Comparison of ENCODE assay signal across 9 cellular contexts in the genomic region with DNA sequence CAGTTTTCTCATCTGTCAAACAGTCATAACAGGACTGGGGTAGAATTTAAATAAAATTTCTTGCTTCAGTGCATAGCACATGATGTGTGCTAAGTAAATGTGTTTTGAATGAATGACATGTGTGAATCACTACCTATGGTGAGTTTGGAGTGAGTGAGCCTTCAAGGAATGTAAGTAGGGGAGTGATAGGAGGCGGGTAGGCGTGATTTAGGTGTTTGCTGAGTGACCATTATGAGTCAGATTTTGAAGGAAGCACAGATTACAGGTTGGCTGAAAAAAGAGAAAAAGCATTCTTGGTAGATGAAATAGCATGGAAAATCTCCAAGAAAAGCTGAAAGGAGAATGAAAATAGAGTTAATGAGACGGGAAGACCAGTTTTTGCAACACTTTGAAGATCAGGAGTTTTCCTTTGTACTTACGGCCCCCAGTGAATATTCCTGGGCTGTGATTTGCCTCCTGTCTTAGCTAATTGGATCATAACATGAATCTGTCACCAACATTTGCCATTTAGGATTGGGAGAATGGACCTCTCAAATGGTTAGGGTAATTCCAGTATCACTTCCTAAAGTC.
DNase-seq lines count a peak whose midpoint lies in the region; ATAC-seq and TF ChIP-seq lines count a peak whose summit lies in the region.
"Had no signal": no experiment of that assay in that cellular context is flagged by ENCODE, and none has a peak within 500 bp of the region (broad histone marks: within the 10 kb centered on the region; RNA-seq: fewer than 3 reads in every experiment).

No MANE protein-coding gene starts in this region.

- WGBS in prostate gland: 46% methylated on average over 4 of the region's 4 CpGs

- no peaks in the 10 kb centered on the region for H3K36me3 ChIP-seq in prostate gland
- H3K36me3 ChIP-seq: spleen had no signal

- DNase-seq in AG10803 (ENCODE audit: low read depth): peak; percentile 87
- peak; percentile 89 for DNase-seq in astrocyte of the cerebellum (ENCODE audit: low read depth)
- DNase-seq in lung microvascular endothelial cell (ENCODE audit: low read depth in 2 of 2): peak; percentile 1 to 33
- no peak for DNase-seq in COR-L47 (lab: John Stamatoyannopoulos, UW)
- DNase-seq in cortex of kidney (lab: John Stamatoyannopoulos, UW): no peak
- DNase-seq in prostate gland (ENCODE audit: low spot score): no peak
- DNase-seq in RPMI8226: no peak
- DNase-seq: spleen had no signal

- no peaks in the 10 kb centered on the region for H3K9me3 ChIP-seq in prostate gland
- H3K9me3 ChIP-seq: spleen had no signal

- in situ Hi-C loops in astrocyte of the cerebellum (cut with HindIII; ENCODE audit: low sequenced_read_pairs): no loop called here

- no peak for TF ChIP-seq CTCF in AG10803 (conservative IDR thresholded peaks at IDR 0.05; ENCODE audit: low read length)
- TF ChIP-seq CTCF in astrocyte of the cerebellum (IDR thresholded peaks at IDR 0.05; ENCODE audit: low read depth, low read length, missing control alignments): no peak
- TF ChIP-seq CTCF in prostate gland (IDR thresholded peaks at IDR 0.05): no peak

- H3K4me1 ChIP-seq in prostate gland (replicated peaks): no peaks in the 10 kb centered on the region

- ATAC-seq in HG03060 (IDR thresholded peaks at IDR 0.05; ENCODE audit: low read depth, unreplicated experiment): peak; percentile 77

- no peak for TF ChIP-seq POLR2A in prostate gland (IDR thresholded peaks at IDR 0.05)

- no peak overlapping the region for H3K27ac ChIP-seq in prostate gland
- H3K27ac ChIP-seq: spleen had no signal

- no peaks in the 10 kb centered on the region for H3K27me3 ChIP-seq in prostate gland (replicated peaks; ENCODE audit: insufficient read depth)
- H3K27me3 ChIP-seq: spleen had no signal

- intact Hi-C loops in prostate gland (cut with DNase I): no loop called here

- H3K4me3 ChIP-seq in AG10803 (ENCODE audit: low read length) (no peak overlapping the region), astrocyte of the cerebellum (ENCODE audit: low read depth, low read length) (no peak overlapping the region), prostate gland (no peak overlapping the region)
- H3K4me3 ChIP-seq: spleen had no signal

Comparison
In these comparisons a context has a peak if more than half of its experiments do, and no peak if none do; other contexts are left out.
1. DNase-seq: peak in AG10803 (single experiment), astrocyte of the cerebellum (single experiment) and lung microvascular endothelial cell (2 of 2); none in COR-L47 (single experiment), cortex of kidney (single experiment), prostate gland (single experiment) and RPMI8226 (single experiment).